In genomic region chr9:20664501-20664900, GRCh38 we compare ENCODE assay signal across 38 cellular contexts.
"Had no signal": no experiment of that assay in that cellular context is flagged by ENCODE, and none has a peak within 500 bp of the region (broad histone marks: within the 10 kb centered on the region; RNA-seq: fewer than 3 reads in every experiment).

No MANE protein-coding gene starts in this region.

- H3K36me3 ChIP-seq: ascending aorta, cardiac muscle cell, MG63 had no signal

- H3K4me2 ChIP-seq: PC-9 had no signal

- H2AFZ ChIP-seq: PC-9 had no signal

- H3K4me1 Mint-ChIP-seq: activated naive CD8-positive, alpha-beta T cell treated with anti-CD3 and anti-CD28 coated beads, Interleukin-2, amount 10 ng/mL, durations not matched to agents 7 days and 5 days; central memory CD8-positive, alpha-beta T cell had no signal

- ATAC-seq: activated CD8-positive, alpha-beta T cell treated with anti-CD3 and anti-CD28 coated beads, Interleukin-2, amount 10 ng/mL, durations not matched to agents 7 days and 5 days; Right ventricle myocardium inferior had no signal

- H3K27ac ChIP-seq: ascending aorta, cardiac muscle cell, PC-9, RWPE1, VCaP had no signal

- H3K4me1 ChIP-seq: ascending aorta had no signal

- DNase-seq: activated CD4-positive, alpha-beta T cell treated with anti-CD3 and anti-CD28 coated beads for 1 hour; activated CD4-positive, alpha-beta T cell treated with anti-CD3 and anti-CD28 coated beads, Interleukin-2, amount 10 ng/mL, durations not matched to agents 24 days and 14 days; activated CD4-positive, alpha-beta T cell treated with anti-CD3 and anti-CD28 coated beads, Interleukin-2, amount 50 U/mL, for 48 hours; activated CD4-positive, CD25-positive, alpha-beta regulatory T cell; activated CD8-positive, alpha-beta T cell treated with anti-CD3 and anti-CD28 coated beads, Interleukin-2, amount 10 ng/mL, durations not matched to agents 7 days and 5 days; activated gamma-delta T cell; activated naive CD4-positive, alpha-beta T cell treated with Interleukin-2 at 50 U/mL for 16 hours; activated naive CD8-positive, alpha-beta T cell treated with anti-CD3 and anti-CD28 coated beads, Interleukin-2, amount 10 ng/mL, durations not matched to agents 7 days and 5 days; activated T-cell treated with anti-CD3 and anti-CD28 coated beads, Interleukin-2, amount 50 U/mL, for 24 hours; amygdala; Kasumi-1; KG1; MG63; MV-4-11; NCI-H1092; NCI-H146; NCI-H187; NCI-H2029 treated with DMSO at 0.1 percent for 48 hours; NCI-H2107; NCI-H2171; NCI-H2227 treated with DMSO at 0.1 percent for 48 hours; NCI-H446; NCI-H510A treated with DMSO at 0.1 percent for 48 hours; NCI-H69; NCI-H82; PC-9; SW 1271; T-helper 1 cell; T-helper 2 cell; T-helper 9 cell had no signal

- H3K9me3 ChIP-seq: ascending aorta, MG63 had no signal

- H3K27ac Mint-ChIP-seq: activated CD4-positive, alpha-beta T cell treated with anti-CD3 and anti-CD28 coated beads, Interleukin-2, amount 10 ng/mL, durations not matched to agents 24 days and 14 days; activated CD8-positive, alpha-beta T cell treated with anti-CD3 and anti-CD28 coated beads, Interleukin-2, amount 10 ng/mL, durations not matched to agents 7 days and 5 days; activated naive CD4-positive, alpha-beta T cell treated with anti-CD3 and anti-CD28 coated beads, Interleukin-2, amount 50 U/mL, for 24 hours; activated naive CD8-positive, alpha-beta T cell treated with anti-CD3 and anti-CD28 coated beads, Interleukin-2, amount 10 ng/mL, durations not matched to agents 7 days and 5 days; activated T-cell treated with anti-CD3 and anti-CD28 coated beads, Interleukin-2, amount 50 U/mL, for 24 hours; activated T-helper 2 cell treated with anti-CD3 and anti-CD28 coated beads, Interferon-gamma antibody, Interleukin-2, Interleukin-4, amounts not matched to agents 10 μg/mL and 5 μg/mL and 100 μg/mL, durations not matched to agents 14 hours and 24 hours and 36 hours had no signal

- H3K9me3 Mint-ChIP-seq: activated CD4-positive, alpha-beta T cell treated with anti-CD3 and anti-CD28 coated beads, Interleukin-2, amount 10 ng/mL, durations not matched to agents 24 days and 14 days; activated naive CD4-positive, alpha-beta T cell treated with anti-CD3 and anti-CD28 coated beads, Interleukin-2, amount 50 U/mL, for 24 hours; activated naive CD8-positive, alpha-beta T cell treated with anti-CD3 and anti-CD28 coated beads, Interleukin-2, amount 10 ng/mL, durations not matched to agents 7 days and 5 days; activated T-cell treated with anti-CD3 and anti-CD28 coated beads, Interleukin-2, amount 50 U/mL, for 24 hours; activated T-helper 2 cell treated with anti-CD3 and anti-CD28 coated beads, Interferon-gamma antibody, Interleukin-2, Interleukin-4, amounts not matched to agents 10 μg/mL and 5 μg/mL and 100 μg/mL, durations not matched to agents 14 hours and 24 hours and 36 hours; central memory CD8-positive, alpha-beta T cell had no signal

- H3K4me3 ChIP-seq: ascending aorta, cardiac muscle cell, MG63, PC-9 had no signal

- H3K27me3 Mint-ChIP-seq: activated T-cell treated with anti-CD3 and anti-CD28 coated beads, Interleukin-2, amount 50 U/mL, for 24 hours; central memory CD8-positive, alpha-beta T cell had no signal

- H3K36me3 Mint-ChIP-seq: activated naive CD8-positive, alpha-beta T cell treated with anti-CD3 and anti-CD28 coated beads, Interleukin-2, amount 10 ng/mL, durations not matched to agents 7 days and 5 days had no signal

- H3K4me3 Mint-ChIP-seq: activated CD4-positive, alpha-beta T cell treated with anti-CD3 and anti-CD28 coated beads, Interleukin-2, amount 10 ng/mL, durations not matched to agents 24 days and 14 days; activated CD8-positive, alpha-beta T cell treated with anti-CD3 and anti-CD28 coated beads, Interleukin-2, amount 10 ng/mL, durations not matched to agents 7 days and 5 days; activated naive CD4-positive, alpha-beta T cell treated with anti-CD3 and anti-CD28 coated beads, Interleukin-2, amount 50 U/mL, for 24 hours; activated naive CD8-positive, alpha-beta T cell treated with anti-CD3 and anti-CD28 coated beads, Interleukin-2, amount 10 ng/mL, durations not matched to agents 7 days and 5 days; activated T-cell treated with anti-CD3 and anti-CD28 coated beads, Interleukin-2, amount 50 U/mL, for 24 hours; central memory CD8-positive, alpha-beta T cell had no signal

- H3K27me3 ChIP-seq: ascending aorta, cardiac muscle cell had no signal
